19 cellular contexts compared by ENCODE assay signal in genomic region chr7:154881046-154881445, GRCh38.
"Had no signal": no experiment of that assay in that cellular context is flagged by ENCODE, and none has a peak within 500 bp of the region (broad histone marks: within the 10 kb centered on the region; RNA-seq: fewer than 3 reads in every experiment).

No MANE protein-coding gene starts in this region.

- H3K27ac Mint-ChIP-seq: immature natural killer cell; memory B cell; mesothelial cell of epicardium; natural killer cell; stimulated activated naive B cell treated with anti-CD40 and anti-IgM and Interleukin-4, amounts not matched to agents 10 μg/mL and 1 μg/mL and 100 μg/mL, for 72 hours; stimulated activated naive CD8-positive, alpha-beta T cell treated with anti-CD3 and anti-CD28 coated beads, Interleukin-15, amount 100 ng/mL, for 72 hours had no signal

- H3K9me3 Mint-ChIP-seq: immature natural killer cell; memory B cell; mesothelial cell of epicardium; natural killer cell; stimulated activated naive B cell treated with anti-CD40 and anti-IgM and Interleukin-4, amounts not matched to agents 10 μg/mL and 1 μg/mL and 100 μg/mL, for 72 hours; stimulated activated naive CD8-positive, alpha-beta T cell treated with anti-CD3 and anti-CD28 coated beads, Interleukin-15, amount 100 ng/mL, for 72 hours had no signal

- H3K4me3 Mint-ChIP-seq: immature natural killer cell; memory B cell; mesothelial cell of epicardium; natural killer cell; stimulated activated naive B cell treated with anti-CD40 and anti-IgM and Interleukin-4, amounts not matched to agents 10 μg/mL and 1 μg/mL and 100 μg/mL, for 72 hours; stimulated activated naive CD8-positive, alpha-beta T cell treated with anti-CD3 and anti-CD28 coated beads, Interleukin-15, amount 100 ng/mL, for 72 hours had no signal

- FAIRE-seq: endothelial cell of umbilical vein, keratinocyte had no signal

- H3K36me3 Mint-ChIP-seq: immature natural killer cell; memory B cell; mesothelial cell of epicardium; natural killer cell; stimulated activated naive B cell treated with anti-CD40 and anti-IgM and Interleukin-4, amounts not matched to agents 10 μg/mL and 1 μg/mL and 100 μg/mL, for 72 hours had no signal

- DNase-seq: colonic mucosa; dermis blood vessel endothelial cell; erythroblast; foreskin keratinocyte; immature natural killer cell; left ventricle myocardium inferior; lower lobe of right lung; natural killer cell; psoas muscle; sigmoid colon; stimulated activated CD4-positive, alpha-beta T cell treated with anti-CD3 and anti-CD28 coated beads, Interleukin-2, amount 100 ng/mL, for 24 hours; stimulated activated CD4-positive, alpha-beta T cell treated with anti-CD3 and anti-CD28 coated beads, Interleukin-4, amount 100 ng/mL, for 4 hours; stimulated activated naive B cell treated with anti-CD40 and anti-IgM and Interleukin-4, amounts not matched to agents 10 μg/mL and 1 μg/mL and 100 μg/mL, for 72 hours; stimulated activated naive CD8-positive, alpha-beta T cell treated with anti-CD3 and anti-CD28 coated beads, Interleukin-15, amount 100 ng/mL, for 72 hours; transverse colon had no signal

- H3K4me1 Mint-ChIP-seq: immature natural killer cell; memory B cell; natural killer cell; stimulated activated naive B cell treated with anti-CD40 and anti-IgM and Interleukin-4, amounts not matched to agents 10 μg/mL and 1 μg/mL and 100 μg/mL, for 72 hours; stimulated activated naive CD8-positive, alpha-beta T cell treated with anti-CD3 and anti-CD28 coated beads, Interleukin-15, amount 100 ng/mL, for 72 hours had no signal
